Comparison of ENCODE assay signal across 11 cellular contexts in the genomic region with DNA sequence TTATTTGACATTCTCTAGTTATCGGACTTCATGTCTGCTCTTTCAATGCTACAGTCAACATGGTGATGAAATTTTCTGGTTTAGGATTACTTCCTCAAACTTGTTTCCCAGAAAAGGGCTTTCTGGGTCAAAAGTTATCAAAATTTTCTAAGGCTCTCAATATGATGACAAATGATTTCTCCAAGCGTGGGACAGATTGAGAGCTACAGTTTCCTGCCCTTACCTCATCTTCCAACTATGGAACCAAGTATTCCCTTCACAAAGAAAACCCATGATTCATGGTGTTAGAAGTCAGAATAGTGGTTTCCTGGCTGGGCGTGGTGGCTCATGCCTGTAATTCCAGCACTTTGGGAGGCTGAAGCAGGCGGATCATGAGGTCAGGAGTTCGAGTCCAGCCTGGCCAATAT. TPM values are rescaled to one million over a fixed set of nuclear protein-coding genes. Genes with fewer than 3 reads are reported as not detected.
DNase-seq lines count a peak whose midpoint lies in the region; ATAC-seq, FAIRE-seq and TF ChIP-seq lines count a peak whose summit lies in the region.
"Had no signal": no experiment of that assay in that cellular context is flagged by ENCODE, and none has a peak within 500 bp of the region (broad histone marks: within the 10 kb centered on the region; RNA-seq: fewer than 3 reads in every experiment).

No MANE protein-coding gene starts in this region.

- H3K4me1 Mint-ChIP-seq in activated naive CD4-positive, alpha-beta T cell treated with anti-CD3 and anti-CD28 coated beads, Interleukin-2, amount 10 ng/mL, durations not matched to agents 7 days and 5 days = peaks cover 57% of the 10 kb centered on the region
- H3K4me1 Mint-ChIP-seq: activated naive CD4-positive, alpha-beta T cell treated with anti-CD3 and anti-CD28 coated beads, Interleukin-2, amount 50 U/mL, for 24 hours; T-helper 17 cell had no signal

- H3K9me3 ChIP-seq in psoas muscle = no peaks in the 10 kb centered on the region

- no peak overlapping the region for H3K27ac Mint-ChIP-seq in activated naive CD4-positive, alpha-beta T cell treated with anti-CD3 and anti-CD28 coated beads, Interleukin-2, amount 10 ng/mL, durations not matched to agents 7 days and 5 days
- H3K27ac Mint-ChIP-seq: activated naive CD4-positive, alpha-beta T cell treated with anti-CD3 and anti-CD28 coated beads, Interleukin-2, amount 50 U/mL, for 24 hours; T-helper 17 cell had no signal

- no peaks in the 10 kb centered on the region for H3K27me3 ChIP-seq in psoas muscle (ENCODE audit: insufficient read depth in 3 of 3, low read length in 2 of 3)

- FAIRE-seq in RCC 7860 (lab: Jason Lieb, UNC) = peak; percentile 84

- H3K27ac ChIP-seq in psoas muscle = peak overlapping the region; percentile 92

- peaks cover 2 to 42% of the 10 kb centered on the region in 2 donors for H3K36me3 ChIP-seq in psoas muscle (ENCODE audit: insufficient read depth in 1 of 2, low read depth in 1 of 2)

- H3K4me3 ChIP-seq in epithelial cell of proximal tubule (ENCODE audit: low read depth, low read length) = no peak overlapping the region
- H3K4me3 ChIP-seq in psoas muscle = no peak overlapping the region

- DNase-seq in GM04504 (ENCODE audit: low read depth) (peak; percentile 74), RCC 7860 (ENCODE audit: low spot score) (peak; percentile 93), epithelial cell of proximal tubule (ENCODE audit: low read depth) (peak; percentile 90), psoas muscle (peak in 1 of 2 donors; percentile 67), DMS114 treated with DMSO at 0.1 percent for 48 hours (lab: John Stamatoyannopoulos, UW; ENCODE audit: unreplicated experiment) (no peak)
- no peak for DNase-seq in activated naive CD4-positive, alpha-beta T cell treated with anti-CD3 and anti-CD28 coated beads, Interleukin-2, amount 10 ng/mL, durations not matched to agents 7 days and 5 days
- DNase-seq: Karpas-422, T-helper 17 cell had no signal

- ATAC-seq in psoas muscle (peak; percentile 50 to 71 (median 66)), GM21529 (IDR thresholded peaks at IDR 0.05; ENCODE audit: unreplicated experiment) (no peak), HG03025 (IDR thresholded peaks at IDR 0.05; ENCODE audit: low FRiP score, unreplicated experiment) (no peak)
- ATAC-seq: T-helper 17 cell had no signal

- H3K27me3 Mint-ChIP-seq in activated naive CD4-positive, alpha-beta T cell treated with anti-CD3 and anti-CD28 coated beads, Interleukin-2, amount 10 ng/mL, durations not matched to agents 7 days and 5 days = no peaks in the 10 kb centered on the region
- H3K27me3 Mint-ChIP-seq: T-helper 17 cell had no signal

- peaks cover 5% of the 10 kb centered on the region for H3K36me3 Mint-ChIP-seq in activated naive CD4-positive, alpha-beta T cell treated with anti-CD3 and anti-CD28 coated beads, Interleukin-2, amount 10 ng/mL, durations not matched to agents 7 days and 5 days
- H3K36me3 Mint-ChIP-seq: activated naive CD4-positive, alpha-beta T cell treated with anti-CD3 and anti-CD28 coated beads, Interleukin-2, amount 50 U/mL, for 24 hours had no signal

- WGBS in psoas muscle, 3 donors = 21 to 34% (median 26%) methylated on average over 5 of the region's 5 CpGs

- no peak overlapping the region for H3K4me3 Mint-ChIP-seq in activated naive CD4-positive, alpha-beta T cell treated with anti-CD3 and anti-CD28 coated beads, Interleukin-2, amount 10 ng/mL, durations not matched to agents 7 days and 5 days
- H3K4me3 Mint-ChIP-seq: activated naive CD4-positive, alpha-beta T cell treated with anti-CD3 and anti-CD28 coated beads, Interleukin-2, amount 50 U/mL, for 24 hours; T-helper 17 cell had no signal

- H3K9me3 Mint-ChIP-seq in activated naive CD4-positive, alpha-beta T cell treated with anti-CD3 and anti-CD28 coated beads, Interleukin-2, amount 10 ng/mL, durations not matched to agents 7 days and 5 days = peaks cover 3% of the 10 kb centered on the region
- H3K9me3 Mint-ChIP-seq: activated naive CD4-positive, alpha-beta T cell treated with anti-CD3 and anti-CD28 coated beads, Interleukin-2, amount 50 U/mL, for 24 hours had no signal

- H3K4me1 ChIP-seq in psoas muscle = peaks cover 51% of the 10 kb centered on the region

- intact Hi-C loops in psoas muscle (cut with DNase I) = no loop called here

- CTCF ChIA-PET in activated naive CD4-positive, alpha-beta T cell treated with anti-CD3 and anti-CD28 coated beads, Interleukin-2, amount 10 ng/mL, durations not matched to agents 7 days and 5 days (lab: Charles Lee) = interaction anchor here (1.1 kb wide), 2 partner anchors 10 to 50 kb away, joined by 3 to 5 read pairs; no protein-coding TSS in a partner anchor

- no peak for TF ChIP-seq CTCF in epithelial cell of proximal tubule (conservative IDR thresholded peaks at IDR 0.05; ENCODE audit: low read depth, low read length)
- no peak for TF ChIP-seq CTCF in psoas muscle (IDR thresholded peaks at IDR 0.05)

RNA-seq across cellular contexts. Expression of gene MYO18B, which starts 17.8 kb away (rescaled TPM):
- total RNA-seq in epithelial cell of proximal tubule (not detected in 2 replicates), psoas muscle (100 to 1,000 TPM; 273 to 434 (median 349) TPM)
- 100 to 1,000 TPM in 2 of 3 donors, 10 to 100 TPM in 1; 79.3 to 224 (median 109) TPM for polyA plus RNA-seq in psoas muscle

Comparison
In these comparisons a context has a peak if more than half of its experiments do, and no peak if none do; other contexts are left out.
1. DNase-seq: peak in GM04504 (single experiment), RCC 7860 (single experiment) and epithelial cell of proximal tubule (single experiment); none in activated naive CD4-positive, alpha-beta T cell treated with anti-CD3 and anti-CD28 coated beads, Interleukin-2, amount 10 ng/mL, durations not matched to agents 7 days and 5 days (single experiment) and DMS114 treated with DMSO at 0.1 percent for 48 hours (single experiment).
2. ATAC-seq: peak in psoas muscle (4 of 4); none in GM21529 (single experiment) and HG03025 (single experiment).
3. RNA of gene MYO18B, which starts 17.8 kb away (total RNA-seq): 273 to 434 TPM in psoas muscle; not detected in epithelial cell of proximal tubule; every median in the first group is over 100 times any median in the second.